Comparison of ENCODE assay signal across 13 cellular contexts in genomic region chr1:177163844-177164379, GRCh38. TPM values are rescaled to one million over a fixed set of nuclear protein-coding genes. Genes with fewer than 3 reads are reported as not detected.
DNase-seq lines count a peak whose midpoint lies in the region; ATAC-seq, FAIRE-seq and TF ChIP-seq lines count a peak whose summit lies in the region.
"Had no signal": no experiment of that assay in that cellular context is flagged by ENCODE, and none has a peak within 500 bp of the region (broad histone marks: within the 10 kb centered on the region; RNA-seq: fewer than 3 reads in every experiment).

No MANE protein-coding gene starts in this region.

- TF ChIP-seq EP300 in SK-N-SH (IDR thresholded peaks at IDR 0.05; ENCODE audit: borderline replicate concordance in 1 of 2, low read depth in 1 of 2, low read length in 1 of 2) (no peak), neural cell (conservative IDR thresholded peaks at IDR 0.05; ENCODE audit: poor library complexity, severe bottlenecking) (no peak)

- H3K9me3 Mint-ChIP-seq in endodermal cell: no peaks in the 10 kb centered on the region

- no peaks in the 10 kb centered on the region for H3K79me2 ChIP-seq in SK-N-SH (ENCODE audit: insufficient read depth)
- H3K79me2 ChIP-seq in neural cell (replicated peaks; ENCODE audit: insufficient read depth, low read length): peaks cover 34% of the 10 kb centered on the region

- POLR2A ChIA-PET in SK-N-SH (lab: Yijun Ruan, JAX): interaction anchor here (1.0 to 1.7 kb wide), 2 partner anchors 18 to 246 kb away, joined by 3 to 4 read pairs; no protein-coding TSS in a partner anchor

- FAIRE-seq in urothelium cell line (lab: Jason Lieb, UNC) (no peak), kidney (lab: Jason Lieb, UNC) (no peak)

- no peak overlapping the region for H3K27ac Mint-ChIP-seq in endodermal cell

- no peaks in the 10 kb centered on the region for H4K20me1 ChIP-seq in SK-N-SH (ENCODE audit: insufficient read depth)
- no peaks in the 10 kb centered on the region for H4K20me1 ChIP-seq in neural cell (ENCODE audit: insufficient read depth)

- H3K9ac ChIP-seq in SK-N-SH (no peak overlapping the region), endodermal cell (ENCODE audit: extremely low read depth, low read length, poor library complexity, severe bottlenecking) (no peak overlapping the region), neural cell (ENCODE audit: low read length) (peak overlapping the region; percentile 86), kidney (ENCODE audit: low read length in 2 of 2) (no peak overlapping the region)

- H3K4me2 ChIP-seq in SK-N-SH (peak overlapping the region; percentile 76), neural cell (ENCODE audit: low read length) (peak overlapping the region; percentile 76)

- peak overlapping the region; percentile 70; the same call in 1 of the 2 replicates for H2AFZ ChIP-seq in SK-N-SH (ENCODE audit: low read depth)
- peak overlapping the region; percentile 83 for H2AFZ ChIP-seq in neural cell (ENCODE audit: low read depth, low read length)

- H3K9me3 ChIP-seq in SK-N-SH (no peaks in the 10 kb centered on the region), endodermal cell (ENCODE audit: control insufficient read depth, low read length) (no peaks in the 10 kb centered on the region), neural cell (ENCODE audit: low read length) (no peaks in the 10 kb centered on the region), kidney (ENCODE audit: control insufficient read depth in 1 of 2, low read length in 2 of 2) (no peaks in the 10 kb centered on the region)
- H3K9me3 ChIP-seq: upper lobe of left lung had no signal

- H3K4me1 ChIP-seq in SK-N-SH (ENCODE audit: control insufficient read depth in 1 of 2, insufficient read depth in 2 of 2, low read depth in 1 of 2, low read length in 1 of 2) (peaks cover 0 to 11% of the 10 kb centered on the region in 2 experiments; a peak in 2 of 4 replicates), endodermal cell (ENCODE audit: control insufficient read depth, insufficient read depth, low read length) (no peaks in the 10 kb centered on the region), kidney (ENCODE audit: control insufficient read depth in 1 of 2, insufficient read depth in 1 of 2, low read depth in 1 of 2, low read length in 2 of 2) (peaks cover 0 to 3% of the 10 kb centered on the region in 2 donors)

- DNase-seq in SK-N-SH: no peak
- peak; percentile 51 for DNase-seq in endodermal cell
- peak; percentile 31 for DNase-seq in urothelium cell line (ENCODE audit: low spot score)
- DNase-seq in ureter (ENCODE audit: low spot score): no peak
- DNase-seq in kidney: no peak
- DNase-seq: cortex of kidney, left colon, NCI-H1694 treated with DMSO at 0.1 percent for 48 hours had no signal

- H3K4me1 Mint-ChIP-seq in endodermal cell: no peaks in the 10 kb centered on the region

- no peaks in the 10 kb centered on the region for H3F3A ChIP-seq in SK-N-SH (replicated peaks; ENCODE audit: insufficient read depth)
- H3F3A ChIP-seq in neural cell (ENCODE audit: insufficient read depth, low read length, poor library complexity, severe bottlenecking): peaks cover 3% of the 10 kb centered on the region

- H3K36me3 Mint-ChIP-seq in endodermal cell (ENCODE audit: low read depth): no peaks in the 10 kb centered on the region

- peak overlapping the region; percentile 56 for H3K4me3 Mint-ChIP-seq in endodermal cell

- peaks cover 10% of the 10 kb centered on the region for H3K27me3 Mint-ChIP-seq in endodermal cell (ENCODE audit: insufficient read depth)

- intact Hi-C loops in kidney (cut with DNase I): no loop called here

- ATAC-seq in SK-N-SH treated with all-trans-retinoic acid at 6 μM for 48 hours (no peak), HG03378 (IDR thresholded peaks at IDR 0.05; ENCODE audit: unreplicated experiment) (no peak)
- ATAC-seq: left colon had no signal

- no peak for TF ChIP-seq RAD21 in SK-N-SH (IDR thresholded peaks at IDR 0.05; ENCODE audit: low read length)
- TF ChIP-seq RAD21 in neural cell (conservative IDR thresholded peaks at IDR 0.05): no peak

- H3K27ac ChIP-seq in SK-N-SH (ENCODE audit: low read depth in 2 of 2, low read length in 1 of 2) (peak overlapping the region in 1 of 2 experiments; percentile 90; a peak in 2 of 4 replicates), endodermal cell (ENCODE audit: low read depth, low read length) (no peak overlapping the region), neural cell (ENCODE audit: low read length) (peak overlapping the region; percentile 80), kidney (ENCODE audit: low read depth in 2 of 2, low read length in 2 of 2) (no peak overlapping the region)
- H3K27ac ChIP-seq: SK-N-MC, upper lobe of left lung had no signal

- H3K36me3 ChIP-seq in SK-N-SH (replicated peaks in 1 of 2; ENCODE audit: control insufficient read depth in 1 of 2, insufficient read depth in 2 of 2, low read length in 1 of 2) (no peaks in the 10 kb centered on the region), endodermal cell (ENCODE audit: control insufficient read depth, insufficient read depth, low read length) (no peaks in the 10 kb centered on the region), neural cell (ENCODE audit: insufficient read depth, low read length) (no peaks in the 10 kb centered on the region), kidney (ENCODE audit: control insufficient read depth in 1 of 2, insufficient read depth in 2 of 2, low read length in 2 of 2) (no peaks in the 10 kb centered on the region)
- H3K36me3 ChIP-seq: upper lobe of left lung had no signal

- peak overlapping the region; percentile 32 to 54; a peak in 2 of 4 replicates for H3K4me3 ChIP-seq in SK-N-SH (ENCODE audit: low read depth in 2 of 2, low read length in 1 of 2)
- peak overlapping the region; percentile 81 for H3K4me3 ChIP-seq in endodermal cell (ENCODE audit: low read length)
- peak overlapping the region; percentile 82 for H3K4me3 ChIP-seq in neural cell (ENCODE audit: low read length)
- H3K4me3 ChIP-seq in kidney (ENCODE audit: low read length in 2 of 2): peak overlapping the region in 1 of 2 donors; percentile 23
- H3K4me3 ChIP-seq: SK-N-MC had no signal

- CTCF ChIA-PET in SK-N-SH (lab: Yijun Ruan, JAX): interaction anchor here (0.8 to 4.4 kb wide), 5 partner anchors 18 to 784 kb away, joined by 3 to 33 read pairs (median 4); no protein-coding TSS in a partner anchor

- no peak for TF ChIP-seq CTCF in SK-N-SH (IDR thresholded peaks at IDR 0.05)
- TF ChIP-seq CTCF in endodermal cell (conservative IDR thresholded peaks at IDR 0.05): no peak
- TF ChIP-seq CTCF in neural cell (IDR thresholded peaks at IDR 0.05; ENCODE audit: poor library complexity, severe bottlenecking): no peak
- TF ChIP-seq CTCF in kidney (IDR thresholded peaks at IDR 0.05; ENCODE audit: borderline replicate concordance, extremely low read depth, insufficient read depth): no peak

- H3K9me2 ChIP-seq in SK-N-SH: no peaks in the 10 kb centered on the region
- no peaks in the 10 kb centered on the region for H3K9me2 ChIP-seq in neural cell (ENCODE audit: insufficient read depth, low read length)

- 11% methylated on average over 3 of the region's 15 CpGs for WGBS in SK-N-SH (ENCODE audit: low lambda C conversion rate)
- WGBS in endodermal cell (ENCODE audit: insufficient coverage in 1 of 2, insufficient read length in 1 of 2), 2 experiments: 0 to 2% methylated on average over 1 to 13 of the region's 15 CpGs

- H3K27me3 ChIP-seq in SK-N-SH (ENCODE audit: insufficient read depth) (peaks cover 11% of the 10 kb centered on the region; the same call in 1 of the 2 replicates), endodermal cell (ENCODE audit: control insufficient read depth, insufficient read depth, low read length, poor library complexity, severe bottlenecking) (peaks cover 91% of the 10 kb centered on the region), neural cell (ENCODE audit: insufficient read depth, low read depth, low read length) (no peaks in the 10 kb centered on the region)

TF ChIP-seq in SK-N-SH, 30 proteins besides CTCF, POLR2A, EP300 and RAD21 (continues in another document):
- TF ChIP-seq MXI1 (IDR thresholded peaks at IDR 0.05; ENCODE audit: low read depth, low read length) (0 out of 2 replicates have a peak, but pooled peaks have one; percentile 20), TCF12 (IDR thresholded peaks at IDR 0.05) (no peak), CHD2 (IDR thresholded peaks at IDR 0.05; ENCODE audit: low read length, partially characterized antibody) (peak; percentile 4), NRF1 (IDR thresholded peaks at IDR 0.05; ENCODE audit: low read depth, low read length) (no peak)

TF ChIP-seq in SK-N-SH treated with all-trans-retinoic acid at 6 μM for 48 hours, 23 proteins besides CTCF, POLR2A, EP300 and RAD21:
- TF ChIP-seq OSR1 (CRISPR knock-in tag; IDR thresholded peaks at IDR 0.05) (no peak), ZFP3 (CRISPR knock-in tag; IDR thresholded peaks at IDR 0.05) (no peak), CSDC2 (CRISPR knock-in tag; IDR thresholded peaks at IDR 0.05) (no peak), SNAI2 (CRISPR knock-in tag; IDR thresholded peaks at IDR 0.05) (no peak)

TF ChIP-seq in neural cell, 6 proteins besides CTCF, POLR2A, EP300 and RAD21:
- no peak for TF ChIP-seq POLR2AphosphoS5 (IDR thresholded peaks at IDR 0.05)
- TF ChIP-seq TAF1 (IDR thresholded peaks at IDR 0.05; ENCODE audit: low read depth): peak; percentile 41

RNA-seq across cellular contexts. Expression of gene ASTN1, which starts 0.6 kb away (rescaled TPM):
- polyA plus RNA-seq in SK-N-SH (2012; rRNA removed) (0.13 and 0.29 TPM in 2 replicates), neural cell (33.4 and 37.9 TPM in 2 replicates), kidney (ENCODE audit: insufficient read depth, low read depth, low replicate concordance) (0.19 TPM)
- polyA plus RNA-seq in SK-N-SH (2012; cell fraction: cytosol; rRNA removed): 0.21 and 0.39 TPM in 2 replicates
- 0.20 TPM in 2 replicates for polyA plus RNA-seq in SK-N-SH (2012; cell fraction: nucleus; rRNA removed)
- total RNA-seq in endodermal cell (under 1 TPM; 0.31 to 0.70 TPM), ureter (2.2 TPM), kidney (0.25 TPM)
- polyA plus RNA-seq in endodermal cell (2013, experiment 1 of 2): 4.7 TPM
- polyA plus RNA-seq in endodermal cell (2013, experiment 2 of 2): 4.1 TPM
- 95.4 and 106 TPM in 2 replicates for polyA minus RNA-seq in neural cell

RNA-seq across cellular contexts. Expression of gene BRINP2, which starts 6.8 kb away (rescaled TPM):
- polyA plus RNA-seq in SK-N-SH (2012; rRNA removed): 0.12 and 0.62 TPM in 2 replicates
- polyA plus RNA-seq in SK-N-SH (2012; cell fraction: cytosol; rRNA removed): 0.26 and 0.51 TPM in 2 replicates
- 0.50 and 0.55 TPM in 2 replicates for polyA plus RNA-seq in SK-N-SH (2012; cell fraction: nucleus; rRNA removed)
- not detected for total RNA-seq in endodermal cell
- 0.25 TPM for polyA plus RNA-seq in endodermal cell (2013, experiment 1 of 2)
- polyA plus RNA-seq in endodermal cell (2013, experiment 2 of 2): 0.25 TPM
- polyA plus RNA-seq in neural cell: 12.9 and 17.2 TPM in 2 replicates
- 16.1 and 16.4 TPM in 2 replicates for polyA minus RNA-seq in neural cell
- total RNA-seq in ureter: not detected
- total RNA-seq in kidney: not detected
- polyA plus RNA-seq in kidney (ENCODE audit: insufficient read depth, low read depth, low replicate concordance): not detected

Comparison
In these comparisons a context has a peak if more than half of its experiments do, and no peak if none do; other contexts are left out.
1. DNase-seq: peak in endodermal cell (single experiment) and urothelium cell line (single experiment); none in SK-N-SH (single experiment), ureter (single experiment) and kidney (single experiment).